27 cellular contexts compared by ENCODE assay signal in the genomic region with DNA sequence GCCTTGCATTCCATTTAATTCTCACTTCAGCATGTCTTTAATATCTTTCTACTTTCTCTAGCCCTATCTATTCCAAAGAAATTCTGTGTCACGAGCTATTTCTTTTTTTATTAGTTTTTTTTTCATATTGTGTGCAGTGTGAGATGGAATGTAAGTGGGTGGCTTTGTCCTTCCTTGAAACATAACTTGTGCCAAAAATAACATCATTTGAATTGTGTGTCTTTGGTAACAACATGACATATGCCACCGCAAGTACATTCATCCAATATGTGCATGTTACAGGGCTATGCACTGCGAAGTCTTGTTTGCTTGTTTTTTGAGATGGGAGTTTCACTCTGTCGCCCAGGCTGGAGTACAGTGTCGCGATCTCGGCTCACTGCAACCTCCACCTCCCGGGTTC.
"Had no signal": no experiment of that assay in that cellular context is flagged by ENCODE, and none has a peak within 500 bp of the region (broad histone marks: within the 10 kb centered on the region; RNA-seq: fewer than 3 reads in every experiment).

No MANE protein-coding gene starts in this region.

- H3K27ac Mint-ChIP-seq: activated CD4-positive, alpha-beta T cell treated with anti-CD3 and anti-CD28 coated beads, Interleukin-2, amount 10 ng/mL, durations not matched to agents 24 days and 14 days; activated CD8-positive, alpha-beta memory T cell treated with anti-CD3 and anti-CD28 coated beads, Interleukin-2, amount 10 ng/mL, durations not matched to agents 7 days and 5 days; activated naive CD4-positive, alpha-beta T cell treated with anti-CD3 and anti-CD28 coated beads, Interleukin-2, amount 50 U/mL, for 24 hours; activated T-cell treated with anti-CD3 and anti-CD28 coated beads, Interleukin-2, amount 50 U/mL, for 24 hours; activated T-helper 1 cell treated with anti-CD3 and anti-CD28 coated beads, Interleukin-12 subunit alpha, Interleukin-12 subunit beta, Interleukin-2, Interleukin-4 antibody, amounts not matched to agents 30 ng/mL and 10 ng/mL and 1 ng/mL, durations not matched to agents 14 hours and 24 hours and 36 hours; IgD-negative memory B cell; T-helper 1 cell treated with Interleukin-12 subunit alpha and Interleukin-12 subunit beta and Interleukin-4 antibody, amounts not matched to agents 30 μg/mL and 1 μg/mL, for 36 hours had no signal

- H3K9me3 Mint-ChIP-seq: activated CD4-positive, alpha-beta T cell treated with anti-CD3 and anti-CD28 coated beads, Interleukin-2, amount 10 ng/mL, durations not matched to agents 24 days and 14 days; activated naive CD4-positive, alpha-beta T cell treated with anti-CD3 and anti-CD28 coated beads, Interleukin-2, amount 50 U/mL, for 24 hours; activated T-cell treated with anti-CD3 and anti-CD28 coated beads, Interleukin-2, amount 50 U/mL, for 24 hours; activated T-helper 1 cell treated with anti-CD3 and anti-CD28 coated beads, Interleukin-12 subunit alpha, Interleukin-12 subunit beta, Interleukin-2, Interleukin-4 antibody, amounts not matched to agents 30 ng/mL and 10 ng/mL and 1 ng/mL, durations not matched to agents 14 hours and 24 hours and 36 hours; T-helper 1 cell treated with Interleukin-12 subunit alpha and Interleukin-12 subunit beta and Interleukin-4 antibody, amounts not matched to agents 30 μg/mL and 1 μg/mL, for 36 hours had no signal

- H3K4me1 ChIP-seq: Peyer's patch, SJCRH30 had no signal

- H3K9ac ChIP-seq: KMS-11 had no signal

- DNase-seq: activated CD4-positive, alpha-beta T cell treated with anti-CD3 and anti-CD28 coated beads for 1 hour; activated CD4-positive, alpha-beta T cell treated with anti-CD3 and anti-CD28 coated beads, Interleukin-2, amount 10 ng/mL, durations not matched to agents 24 days and 14 days; activated CD4-positive, alpha-beta T cell treated with anti-CD3 and anti-CD28 coated beads, Interleukin-2, amount 50 U/mL, for 48 hours; activated CD8-positive, alpha-beta memory T cell treated with anti-CD3 and anti-CD28 coated beads, Interleukin-2, amount 10 ng/mL, durations not matched to agents 7 days and 5 days; activated effector memory CD4-positive, alpha-beta T cell treated with Interleukin-2 at 50 U/mL for 16 hours; activated naive CD4-positive, alpha-beta T cell; activated T-cell treated with anti-CD3 and anti-CD28 coated beads, Interleukin-2, amount 50 U/mL, for 24 hours; amniotic stem cell; caudate nucleus; MG63; NCI-H1105; NCI-H146; NCI-H187 treated with DMSO at 0.1 percent for 48 hours; NCI-H2081 treated with DMSO at 0.1 percent for 48 hours; NCI-H446; NCI-H524; Peyer's patch; Right ventricle myocardium superior; SJCRH30 had no signal

- H3K36me3 ChIP-seq: ascending aorta, MG63, Peyer's patch, SJCRH30 had no signal

- H3K27me3 ChIP-seq: ascending aorta, MG63, Peyer's patch, SJCRH30 had no signal

- H3K9me3 ChIP-seq: ascending aorta, MG63, Peyer's patch, SJCRH30 had no signal

- H3K4me3 Mint-ChIP-seq: activated CD4-positive, alpha-beta T cell treated with anti-CD3 and anti-CD28 coated beads, Interleukin-2, amount 10 ng/mL, durations not matched to agents 24 days and 14 days; activated CD8-positive, alpha-beta memory T cell treated with anti-CD3 and anti-CD28 coated beads, Interleukin-2, amount 10 ng/mL, durations not matched to agents 7 days and 5 days; activated naive CD4-positive, alpha-beta T cell treated with anti-CD3 and anti-CD28 coated beads, Interleukin-2, amount 50 U/mL, for 24 hours; activated T-cell treated with anti-CD3 and anti-CD28 coated beads, Interleukin-2, amount 50 U/mL, for 24 hours; activated T-helper 1 cell treated with anti-CD3 and anti-CD28 coated beads, Interleukin-12 subunit alpha, Interleukin-12 subunit beta, Interleukin-2, Interleukin-4 antibody, amounts not matched to agents 30 ng/mL and 10 ng/mL and 1 ng/mL, durations not matched to agents 14 hours and 24 hours and 36 hours; brain; T-helper 1 cell treated with Interleukin-12 subunit alpha and Interleukin-12 subunit beta and Interleukin-4 antibody, amounts not matched to agents 30 μg/mL and 1 μg/mL, for 36 hours had no signal

- H3K4me2 ChIP-seq: KMS-11 had no signal

- H3K4me1 Mint-ChIP-seq: activated CD4-positive, alpha-beta T cell treated with anti-CD3 and anti-CD28 coated beads, Interleukin-2, amount 10 ng/mL, durations not matched to agents 24 days and 14 days; activated CD8-positive, alpha-beta memory T cell treated with anti-CD3 and anti-CD28 coated beads, Interleukin-2, amount 10 ng/mL, durations not matched to agents 7 days and 5 days; activated naive CD4-positive, alpha-beta T cell treated with anti-CD3 and anti-CD28 coated beads, Interleukin-2, amount 50 U/mL, for 24 hours had no signal

- H3K27ac ChIP-seq: ascending aorta, KMS-11, Peyer's patch, RWPE1, SJCRH30 had no signal

- H3K27me3 Mint-ChIP-seq: activated CD8-positive, alpha-beta memory T cell treated with anti-CD3 and anti-CD28 coated beads, Interleukin-2, amount 10 ng/mL, durations not matched to agents 7 days and 5 days; activated naive CD4-positive, alpha-beta T cell treated with anti-CD3 and anti-CD28 coated beads, Interleukin-2, amount 50 U/mL, for 24 hours; activated T-cell treated with anti-CD3 and anti-CD28 coated beads, Interleukin-2, amount 50 U/mL, for 24 hours had no signal

- H3K36me3 Mint-ChIP-seq: activated CD8-positive, alpha-beta memory T cell treated with anti-CD3 and anti-CD28 coated beads, Interleukin-2, amount 10 ng/mL, durations not matched to agents 7 days and 5 days; activated naive CD4-positive, alpha-beta T cell treated with anti-CD3 and anti-CD28 coated beads, Interleukin-2, amount 50 U/mL, for 24 hours; brain had no signal

- H3K4me3 ChIP-seq: ascending aorta, MG63, Peyer's patch, SJCRH30 had no signal
